ENCODE assay signal across 20 cellular contexts in genomic region chr9:133608382-133608781, GRCh38. TPM values are rescaled to one million over a fixed set of nuclear protein-coding genes. Genes with fewer than 3 reads are reported as not detected.
"Had no signal": no experiment of that assay in that cellular context is flagged by ENCODE, and none has a peak within 500 bp of the region (broad histone marks: within the 10 kb centered on the region; RNA-seq: fewer than 3 reads in every experiment).

No MANE protein-coding gene starts in this region.

- H3K4me3 ChIP-seq: body of pancreas, left lung, tibial artery had no signal

- H3K27ac ChIP-seq: body of pancreas, foreskin keratinocyte, left lung, tibial artery had no signal

- DNase-seq: activated CD4-positive, alpha-beta T cell treated with anti-CD3 and anti-CD28 coated beads for 48 hours; activated CD4-positive, CD25-positive, alpha-beta regulatory T cell; activated CD8-positive, alpha-beta T cell treated with anti-CD3 and anti-CD28 coated beads for 36 hours; activated naive CD4-positive, alpha-beta T cell treated with Interleukin-2 at 50 U/mL for 16 hours; activated naive CD8-positive, alpha-beta T cell treated with anti-CD3 and anti-CD28 coated beads, Interleukin-2, amount 10 ng/mL, durations not matched to agents 7 days and 5 days; activated T-cell treated with anti-CD3 and anti-CD28 coated beads, Interleukin-2, amount 50 U/mL, for 24 hours; foreskin keratinocyte; stimulated activated CD8-positive, alpha-beta memory T cell treated with anti-CD3 and anti-CD28 coated beads, Interleukin-4, amount 100 ng/mL, for 48 hours; stimulated activated naive CD4-positive, alpha-beta T cell treated with Interleukin-2 at 50 U/mL for 16 hours; tibial artery had no signal

- H3K36me3 Mint-ChIP-seq: activated naive CD8-positive, alpha-beta T cell treated with anti-CD3 and anti-CD28 coated beads, Interleukin-2, amount 10 ng/mL, durations not matched to agents 7 days and 5 days; memory B cell; naive thymus-derived CD8-positive, alpha-beta T cell had no signal

- H3K9me3 Mint-ChIP-seq: activated CD8-positive, alpha-beta T cell treated with anti-CD3 and anti-CD28 coated beads for 36 hours; activated naive CD8-positive, alpha-beta T cell treated with anti-CD3 and anti-CD28 coated beads, Interleukin-2, amount 10 ng/mL, durations not matched to agents 7 days and 5 days; activated T-cell treated with anti-CD3 and anti-CD28 coated beads, Interleukin-2, amount 50 U/mL, for 24 hours; activated T-helper 2 cell treated with anti-CD3 and anti-CD28 coated beads, Interferon-gamma antibody, Interleukin-2, Interleukin-4, amounts not matched to agents 10 μg/mL and 5 μg/mL and 100 μg/mL, durations not matched to agents 14 hours and 24 hours and 36 hours; memory B cell; T-helper 2 cell treated with Interferon-gamma antibody and Interleukin-4, amounts not matched to agents 5 μg/mL and 100 μg/mL, for 36 hours had no signal

- H3K9me3 ChIP-seq: body of pancreas, left lung, tibial artery had no signal

- H3K4me3 Mint-ChIP-seq: activated CD8-positive, alpha-beta T cell treated with anti-CD3 and anti-CD28 coated beads for 36 hours; activated naive CD8-positive, alpha-beta T cell treated with anti-CD3 and anti-CD28 coated beads, Interleukin-2, amount 10 ng/mL, durations not matched to agents 7 days and 5 days; activated T-cell treated with anti-CD3 and anti-CD28 coated beads, Interleukin-2, amount 50 U/mL, for 24 hours; memory B cell; naive thymus-derived CD8-positive, alpha-beta T cell; T-helper 2 cell treated with Interferon-gamma antibody and Interleukin-4, amounts not matched to agents 5 μg/mL and 100 μg/mL, for 36 hours had no signal

- H3K36me3 ChIP-seq: left lung, tibial artery had no signal

- H3K4me1 ChIP-seq: foreskin keratinocyte, left lung had no signal

- H3K27ac Mint-ChIP-seq: activated CD8-positive, alpha-beta T cell treated with anti-CD3 and anti-CD28 coated beads for 36 hours; activated naive CD8-positive, alpha-beta T cell treated with anti-CD3 and anti-CD28 coated beads, Interleukin-2, amount 10 ng/mL, durations not matched to agents 7 days and 5 days; activated T-cell treated with anti-CD3 and anti-CD28 coated beads, Interleukin-2, amount 50 U/mL, for 24 hours; activated T-helper 2 cell treated with anti-CD3 and anti-CD28 coated beads, Interferon-gamma antibody, Interleukin-2, Interleukin-4, amounts not matched to agents 10 μg/mL and 5 μg/mL and 100 μg/mL, durations not matched to agents 14 hours and 24 hours and 36 hours; memory B cell; naive thymus-derived CD8-positive, alpha-beta T cell; T-helper 2 cell treated with Interferon-gamma antibody and Interleukin-4, amounts not matched to agents 5 μg/mL and 100 μg/mL, for 36 hours had no signal

RNA-seq across cellular contexts. Expression of gene FAM163B, which starts 0.8 kb away (rescaled TPM):
- total RNA-seq: activated CD8-positive, alpha-beta T cell treated with anti-CD3 and anti-CD28 coated beads for 36 hours; activated naive CD8-positive, alpha-beta T cell treated with anti-CD3 and anti-CD28 coated beads, Interleukin-2, amount 10 ng/mL, durations not matched to agents 7 days and 5 days; activated T-helper 2 cell treated with anti-CD3 and anti-CD28 coated beads, Interferon-gamma antibody, Interleukin-2, Interleukin-4, amounts not matched to agents 10 μg/mL and 5 μg/mL and 100 μg/mL, durations not matched to agents 14 hours and 24 hours and 36 hours; epithelial cell of proximal tubule; fibroblast of lung; foreskin keratinocyte; naive thymus-derived CD8-positive, alpha-beta T cell; renal cortical epithelial cell had no signal
- polyA plus RNA-seq: fibroblast of lung; foreskin keratinocyte; naive thymus-derived CD8-positive, alpha-beta T cell had no signal

RNA-seq across cellular contexts. Expression of gene DBH, which starts 27.8 kb away (rescaled TPM):
- total RNA-seq: activated CD8-positive, alpha-beta T cell treated with anti-CD3 and anti-CD28 coated beads for 36 hours; activated naive CD8-positive, alpha-beta T cell treated with anti-CD3 and anti-CD28 coated beads, Interleukin-2, amount 10 ng/mL, durations not matched to agents 7 days and 5 days; activated T-helper 2 cell treated with anti-CD3 and anti-CD28 coated beads, Interferon-gamma antibody, Interleukin-2, Interleukin-4, amounts not matched to agents 10 μg/mL and 5 μg/mL and 100 μg/mL, durations not matched to agents 14 hours and 24 hours and 36 hours; body of pancreas; epithelial cell of proximal tubule; fibroblast of lung; foreskin keratinocyte; kidney; naive thymus-derived CD8-positive, alpha-beta T cell; renal cortical epithelial cell had no signal
- polyA plus RNA-seq: fibroblast of lung; foreskin keratinocyte; naive thymus-derived CD8-positive, alpha-beta T cell had no signal
